8 cellular contexts compared by ENCODE assay signal in genomic region chr12:6606331-6607131, GRCh38. TPM values are rescaled to one million over a fixed set of nuclear protein-coding genes. Genes with fewer than 3 reads are reported as not detected.
A peak's percentile ranks its signal among the peaks of the same experiment; 100 is the strongest.
DNase-seq lines count a peak whose midpoint lies in the region; ATAC-seq, FAIRE-seq and TF ChIP-seq lines count a peak whose summit lies in the region.

No MANE protein-coding gene starts in this region.

- WGBS in gastroesophageal sphincter (ENCODE audit: low coverage in 1 of 2), 2 donors: 0% methylated on average over 1 of the region's 70 CpGs; no CpG with 5 or more reads in 1 of the 2 donors

- no peaks in the 10 kb centered on the region for H3K27me3 ChIP-seq in PC-9 (ENCODE audit: insufficient read depth, low read depth)
- H3K27me3 ChIP-seq in gastroesophageal sphincter: no peaks in the 10 kb centered on the region
- H3K27me3 ChIP-seq in neuron (ENCODE audit: insufficient read depth, low read length): no peaks in the 10 kb centered on the region
- H3K27me3 ChIP-seq in upper lobe of right lung: no peaks in the 10 kb centered on the region

- H4K20me1 ChIP-seq in PC-9 (ENCODE audit: insufficient read depth): peaks cover 45% of the 10 kb centered on the region

- H3K4me2 ChIP-seq in PC-9: peak overlapping the region; percentile 94

- H3K27ac ChIP-seq in PC-9 (no peak overlapping the region; the same call in 1 of the 2 replicates), gastroesophageal sphincter (peak overlapping the region; percentile 95 to 100 (median 98)), upper lobe of right lung (peak overlapping the region; percentile 95)

- POLR2A ChIA-PET in PC-9 (lab: Charles Lee; ENCODE audit: unreplicated experiment): interaction anchor here (0.5 to 0.7 kb wide), 2 partner anchors 261 to 697 kb away, joined by 3 to 6 read pairs; no protein-coding TSS in a partner anchor

- peaks cover 47% of the 10 kb centered on the region for H3K79me2 ChIP-seq in PC-9 (ENCODE audit: low read depth)

- peaks cover 31% of the 10 kb centered on the region for H3K36me3 ChIP-seq in PC-9 (ENCODE audit: low read depth)
- H3K36me3 ChIP-seq in gastroesophageal sphincter: peaks cover 0 to 11% of the 10 kb centered on the region in 2 donors
- H3K36me3 ChIP-seq in neuron (ENCODE audit: insufficient read depth, low read length): peaks cover 39% of the 10 kb centered on the region
- peaks cover 15% of the 10 kb centered on the region for H3K36me3 ChIP-seq in upper lobe of right lung

- DNase-seq in GM18507 (ENCODE audit: extremely low spot score, insufficient read length, low read depth) (no peak), PC-9 (peak; percentile 39 to 40), activated gamma-delta T cell treated with Interleukin-2 at 50 U/mL for 16 hours (peak; percentile 63), upper lobe of right lung (peak; percentile 88)

- peaks cover 42% of the 10 kb centered on the region for H3F3A ChIP-seq in PC-9 (ENCODE audit: insufficient read depth, low read depth)

- H3K9me2 ChIP-seq in PC-9 (ENCODE audit: insufficient read depth): no peaks in the 10 kb centered on the region

- H3K4me3 ChIP-seq in PC-9 (peak overlapping the region; percentile 88), gastroesophageal sphincter (peak overlapping the region; percentile 85 to 91), neuron (ENCODE audit: low read length) (peak overlapping the region; percentile 92), upper lobe of right lung (peak overlapping the region; percentile 84)

- H2AFZ ChIP-seq in PC-9 (peak overlapping the region; percentile 79), neuron (ENCODE audit: low read depth, low read length) (no peak overlapping the region)

- no peak for TF ChIP-seq EP300 in gastroesophageal sphincter (IDR thresholded peaks at IDR 0.05)

- no peak for TF ChIP-seq CTCF in PC-9 (conservative IDR thresholded peaks at IDR 0.05)
- TF ChIP-seq CTCF in gastroesophageal sphincter (IDR thresholded peaks at IDR 0.05): no peak
- TF ChIP-seq CTCF in upper lobe of right lung (IDR thresholded peaks at IDR 0.05): no peak

- peak; percentile 21 for ATAC-seq in gastroesophageal sphincter
- peak; percentile 54 for ATAC-seq in upper lobe of right lung
- ATAC-seq in HG03135 (IDR thresholded peaks at IDR 0.05; ENCODE audit: unreplicated experiment): no peak
- ATAC-seq in HG02763 (IDR thresholded peaks at IDR 0.05; ENCODE audit: unreplicated experiment): no peak

- peak in 1 of 2 donors; percentile 21 for TF ChIP-seq POLR2A in gastroesophageal sphincter (IDR thresholded peaks at IDR 0.05)

- no TSS peak for BruUV-seq in PC-9 (replicated peaks; lab: Mats Ljungman, UMichigan)

- H3K9me3 ChIP-seq in PC-9 (ENCODE audit: insufficient read depth, low read depth) (no peaks in the 10 kb centered on the region), gastroesophageal sphincter (no peaks in the 10 kb centered on the region), neuron (ENCODE audit: low read length) (no peaks in the 10 kb centered on the region), upper lobe of right lung (no peaks in the 10 kb centered on the region)

- intact Hi-C loops in PC-9 (cut with micrococcal nuclease; ENCODE audit: unreplicated experiment) (loop anchor here (1.0 kb wide), 1 partner anchor 20 kb away; no protein-coding TSS in a partner anchor), upper lobe of right lung (cut with DNase I) (no loop called here)

- CTCF ChIA-PET in PC-9 (lab: Charles Lee): interaction anchor here (0.7 to 0.8 kb wide), 2 partner anchors 147 to 503 kb away, joined by 3 to 4 read pairs; partner anchors contain the start of gene MLF2

- peaks cover 35% of the 10 kb centered on the region for H3K4me1 ChIP-seq in PC-9 (replicated peaks; ENCODE audit: insufficient read depth)
- H3K4me1 ChIP-seq in gastroesophageal sphincter: peaks cover 8 to 63% (median 30%) of the 10 kb centered on the region in 3 donors
- H3K4me1 ChIP-seq in neuron (ENCODE audit: insufficient read depth, low read length): peaks cover 48% of the 10 kb centered on the region
- H3K4me1 ChIP-seq in upper lobe of right lung: peaks cover 37% of the 10 kb centered on the region

- peak; percentile 38 for FAIRE-seq in GM18507 (lab: Jason Lieb, UNC)

RNA-seq across cellular contexts. Expression of gene CHD4, which starts 0.6 kb away (rescaled TPM):
- total RNA-seq in PC-9 (2021) (359 and 373 TPM in 2 replicates), gastroesophageal sphincter (100 to 1,000 TPM; 133 to 266 (median 219) TPM), upper lobe of right lung (160 TPM)

RNA-seq across cellular contexts. Expression of gene LPAR5, which starts 29.2 kb away (rescaled TPM):
- total RNA-seq in PC-9 (2021) (14.2 and 14.8 TPM in 2 replicates), gastroesophageal sphincter (1 to 10 TPM in 2 of 4 donors, under 1 TPM in 2; 0.47 to 2.0 (median 1.2) TPM), upper lobe of right lung (2.5 TPM)

RNA-seq across cellular contexts. Expression of gene NOP2, which starts 38.4 kb away (rescaled TPM):
- total RNA-seq in PC-9 (2021) (97.5 and 101 TPM in 2 replicates), gastroesophageal sphincter (10 to 100 TPM; 22.5 to 49.8 (median 26.8) TPM), upper lobe of right lung (32.2 TPM)

RNA-seq across cellular contexts. Expression of gene ACRBP, which starts 40.7 kb away (rescaled TPM):
- total RNA-seq in PC-9 (2021) (4.2 and 6.1 TPM in 2 replicates), gastroesophageal sphincter (1 to 10 TPM in 2 of 4 donors, under 1 TPM in 1, not detected in 1; 0.81 to 3.2 (median 2.4) TPM), upper lobe of right lung (3.8 TPM)

RNA-seq across cellular contexts. Expression of gene IFFO1, which starts 50.7 kb away (rescaled TPM):
- total RNA-seq in PC-9 (2021) (0.65 and 0.70 TPM in 2 replicates), gastroesophageal sphincter (10 to 100 TPM; 16.9 to 27.4 (median 22.1) TPM), upper lobe of right lung (23.5 TPM)

Comparison
In these comparisons a context has a peak if more than half of its experiments do, and no peak if none do; other contexts are left out.
1. ATAC-seq: peak in gastroesophageal sphincter (single experiment) and upper lobe of right lung (single experiment); none in HG03135 (single experiment) and HG02763 (single experiment).
2. Peak in every context shown above with its lines, with median percentiles within 50 percentile points of each other: H3K4me3 ChIP-seq.